In the genomic region with DNA sequence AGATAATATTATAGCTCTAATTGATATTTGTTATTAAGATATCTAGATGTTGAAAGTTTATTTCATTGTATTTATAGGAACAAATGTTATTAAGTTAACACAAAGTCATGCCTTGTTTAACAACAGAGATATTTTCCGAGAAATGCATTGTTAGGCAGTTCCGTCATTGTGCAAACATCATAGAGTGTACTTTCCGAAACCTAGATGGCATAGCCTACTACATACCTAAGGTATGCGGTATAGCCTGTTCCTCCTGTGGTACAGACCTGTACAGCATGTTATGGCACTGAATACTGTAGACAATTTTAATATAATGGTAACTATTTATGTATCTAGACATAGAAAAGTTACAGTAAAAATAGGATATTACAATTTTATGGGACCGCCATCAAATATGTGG, we compare ENCODE assay signal across 14 cellular contexts.
"Had no signal": no experiment of that assay in that cellular context is flagged by ENCODE, and none has a peak within 500 bp of the region (broad histone marks: within the 10 kb centered on the region; RNA-seq: fewer than 3 reads in every experiment).

No MANE protein-coding gene starts in this region.

- H3K9ac ChIP-seq: neural progenitor cell had no signal

- H3K9me3 ChIP-seq: ovary, testis, vagina had no signal

- H3K27ac ChIP-seq: neural progenitor cell, ovary, testis, vagina had no signal

- FAIRE-seq: endometrium had no signal

- H3K4me2 ChIP-seq: neural progenitor cell had no signal

- H3K27me3 ChIP-seq: neural progenitor cell, ovary, testis, vagina had no signal

- DNase-seq: activated CD4-positive, alpha-beta memory T cell treated with anti-CD3 and anti-CD28 coated beads for 36 hours; activated gamma-delta T cell; activated naive CD8-positive, alpha-beta T cell treated with anti-CD3 and anti-CD28 coated beads for 36 hours; activated T-cell treated with anti-CD3 and anti-CD28 coated beads, Interleukin-2, amount 50 U/mL, for 4 hours; foreskin melanocyte; head of caudate nucleus; left ventricle myocardium superior; ovary; stimulated activated CD4-positive, alpha-beta T cell treated with anti-CD3 and anti-CD28 coated beads, Interleukin-4, amount 100 ng/mL, for 24 hours; T-helper 2 cell; testis had no signal

- H2AFZ ChIP-seq: neural progenitor cell had no signal

- H3K36me3 ChIP-seq: neural progenitor cell, ovary, vagina had no signal

- ATAC-seq: activated T-cell treated with anti-CD3 and anti-CD28 coated beads, Interleukin-2, amount 50 U/mL, for 4 hours; left ventricle myocardium superior had no signal

- H3K4me1 ChIP-seq: neural progenitor cell, testis, vagina had no signal

- H3K4me3 ChIP-seq: neural progenitor cell, ovary, testis, vagina had no signal
